ENCODE assay signal across 20 cellular contexts in the genomic region with DNA sequence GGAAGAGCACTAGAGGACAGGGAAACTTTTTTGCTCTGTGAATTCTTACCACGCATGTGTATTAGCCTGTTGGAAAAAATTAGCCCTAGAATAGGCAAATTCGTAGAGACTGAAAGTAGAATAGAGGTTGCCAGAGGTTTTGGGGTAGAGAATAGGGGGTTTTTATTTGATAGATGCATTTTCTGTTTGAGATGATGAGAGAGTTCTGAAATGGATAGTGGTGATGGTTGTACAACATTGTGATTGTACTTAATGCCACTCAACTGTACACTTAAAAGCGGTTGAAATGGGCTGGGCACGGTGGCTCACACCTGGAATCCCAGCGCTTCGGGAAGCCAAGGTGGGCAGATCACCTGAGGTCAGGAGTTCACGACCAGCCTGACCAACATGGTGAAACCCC. TPM values are rescaled to one million over a fixed set of nuclear protein-coding genes. Genes with fewer than 3 reads are reported as not detected.
DNase-seq lines count a peak whose midpoint lies in the region; ATAC-seq, FAIRE-seq and TF ChIP-seq lines count a peak whose summit lies in the region.
"Had no signal": no experiment of that assay in that cellular context is flagged by ENCODE, and none has a peak within 500 bp of the region (broad histone marks: within the 10 kb centered on the region; RNA-seq: fewer than 3 reads in every experiment).

No MANE protein-coding gene starts in this region.

- H3K9ac ChIP-seq in SK-N-MC (ENCODE audit: insufficient read length): no peak overlapping the region
- no peak overlapping the region for H3K9ac ChIP-seq in kidney (ENCODE audit: low read length in 2 of 2)

- H3K27ac Mint-ChIP-seq in GM23338: no peak overlapping the region
- H3K27ac Mint-ChIP-seq in Calu3 (ENCODE audit: unreplicated experiment): no peak overlapping the region
- H3K27ac Mint-ChIP-seq: CD4-positive, alpha-beta memory T cell had no signal

- H3K36me3 ChIP-seq in SK-N-MC (ENCODE audit: insufficient read depth, low read length) (no peaks in the 10 kb centered on the region), kidney (ENCODE audit: control insufficient read depth in 1 of 2, insufficient read depth in 2 of 2, low read length in 2 of 2) (no peaks in the 10 kb centered on the region), GM23338 (ENCODE audit: insufficient read depth) (no peaks in the 10 kb centered on the region)
- H3K36me3 ChIP-seq: BE2C had no signal

- no peaks in the 10 kb centered on the region for H3K9me2 ChIP-seq in GM23338 (ENCODE audit: insufficient read depth)

- BruUV-seq in Calu3 (replicated peaks; lab: Mats Ljungman, UMichigan): no TSS peak

- ATAC-seq in Right ventricle myocardium superior (ENCODE audit: poor library complexity): no peak
- ATAC-seq in Right ventricle myocardium inferior: no peak
- ATAC-seq in GM23338: no peak
- ATAC-seq: A549, HCT116 had no signal

- H3K27me3 ChIP-seq in GM23338 (ENCODE audit: insufficient read depth): no peaks in the 10 kb centered on the region
- H3K27me3 ChIP-seq: BE2C had no signal

- H3K4me1 Mint-ChIP-seq in GM23338: peaks cover 3% of the 10 kb centered on the region; the same call in 1 of the 3 replicates
- H3K4me1 Mint-ChIP-seq in Calu3 (ENCODE audit: low read depth, unreplicated experiment): no peaks in the 10 kb centered on the region

- H3K4me3 ChIP-seq in SK-N-MC (no peak overlapping the region), kidney (ENCODE audit: low read length in 2 of 2) (no peak overlapping the region), GM23338 (no peak overlapping the region)
- H3K4me3 ChIP-seq: A549 had no signal

- H3K9me3 Mint-ChIP-seq in GM23338 (peaks cover 2% of the 10 kb centered on the region; the same call in 2 of the 3 replicates), Calu3 (ENCODE audit: low read depth, unreplicated experiment) (no peaks in the 10 kb centered on the region)
- H3K9me3 Mint-ChIP-seq: CD4-positive, alpha-beta memory T cell had no signal

- H3K79me2 ChIP-seq in GM23338 (replicated peaks; ENCODE audit: insufficient read depth): no peaks in the 10 kb centered on the region

- H4K20me1 ChIP-seq in GM23338 (replicated peaks; ENCODE audit: insufficient read depth): no peaks in the 10 kb centered on the region

- DNase-seq in Right ventricle myocardium superior (peak; percentile 27), Right ventricle myocardium inferior (ENCODE audit: missing footprints) (no peak), SK-N-MC (ENCODE audit: low read depth, low spot score) (no peak), kidney (peak; percentile 8), NCI-H1417 treated with DMSO at 0.1 percent for 48 hours (lab: John Stamatoyannopoulos, UW) (no peak), GM23338 (ENCODE audit: low spot score) (no peak), Calu3 (no peak)
- DNase-seq: BE2C; CD4-positive, alpha-beta memory T cell; DMS153; DMS79 treated with DMSO at 0.1 percent for 48 hours; EL had no signal

- H3K4me2 ChIP-seq in GM23338: no peak overlapping the region
- H3K4me2 ChIP-seq: A549 had no signal

- H3K27ac ChIP-seq in SK-N-MC (0 out of 2 replicates have a peak overlapping the region, but pooled peaks have one; percentile 29), kidney (ENCODE audit: low read depth in 2 of 2, low read length in 2 of 2) (no peak overlapping the region), GM23338 (ENCODE audit: low read depth) (no peak overlapping the region)
- H3K27ac ChIP-seq: A549, C4-2B, HL-60 had no signal

- H3K4me3 Mint-ChIP-seq in GM23338: no peak overlapping the region
- no peak overlapping the region for H3K4me3 Mint-ChIP-seq in Calu3 (ENCODE audit: low read depth, unreplicated experiment)
- H3K4me3 Mint-ChIP-seq: CD4-positive, alpha-beta memory T cell had no signal

- no peaks in the 10 kb centered on the region for H3F3A ChIP-seq in GM23338 (replicated peaks; ENCODE audit: low read depth)

- intact Hi-C loops in Right ventricle myocardium superior (cut with DNase I): no loop called here
- intact Hi-C loops in Right ventricle myocardium inferior (cut with DNase I): no loop called here
- intact Hi-C loops in kidney (cut with DNase I): no loop called here
- intact Hi-C loops in Calu3 (cut with micrococcal nuclease; ENCODE audit: unreplicated experiment): no loop called here

- no peak overlapping the region for H2AFZ ChIP-seq in GM23338

- CTCF ChIA-PET in Calu3 (lab: Charles Lee): no interaction called here

- FAIRE-seq in kidney (lab: Jason Lieb, UNC): no peak
- FAIRE-seq: A549, D721Med, G401.6, H54 had no signal

- H3K4me1 ChIP-seq in kidney (ENCODE audit: control insufficient read depth in 1 of 2, insufficient read depth in 1 of 2, low read depth in 1 of 2, low read length in 2 of 2): no peaks in the 10 kb centered on the region
- H3K4me1 ChIP-seq in GM23338 (ENCODE audit: insufficient read depth): no peaks in the 10 kb centered on the region
- H3K4me1 ChIP-seq: BE2C had no signal

- H3K9me3 ChIP-seq in SK-N-MC (ENCODE audit: low read depth, low read length) (no peaks in the 10 kb centered on the region), kidney (ENCODE audit: control insufficient read depth in 1 of 2, low read length in 2 of 2) (no peaks in the 10 kb centered on the region)
- H3K9me3 ChIP-seq: A549, BE2C had no signal

- H3K27me3 Mint-ChIP-seq in GM23338 (ENCODE audit: insufficient read depth, low read depth, poor library complexity) (peaks cover 3% of the 10 kb centered on the region), Calu3 (ENCODE audit: unreplicated experiment) (peaks cover 31% of the 10 kb centered on the region)

- no peak for TF ChIP-seq CTCF in kidney (IDR thresholded peaks at IDR 0.05; ENCODE audit: borderline replicate concordance, extremely low read depth, insufficient read depth)
- no peak for TF ChIP-seq CTCF in GM23338 (conservative IDR thresholded peaks at IDR 0.05; ENCODE audit: low read depth in 2 of 2)
- no peak for TF ChIP-seq CTCF in Calu3 (IDR thresholded peaks at IDR 0.05; ENCODE audit: unreplicated experiment)

- H3K36me3 Mint-ChIP-seq in GM23338 (ENCODE audit: low read depth) (no peaks in the 10 kb centered on the region), Calu3 (ENCODE audit: insufficient read depth, unreplicated experiment) (no peaks in the 10 kb centered on the region)
- H3K36me3 Mint-ChIP-seq: CD4-positive, alpha-beta memory T cell had no signal

TF ChIP-seq in GM23338, 12 proteins besides CTCF, POLR2A, EP300 and RAD21:
- TF ChIP-seq JUNB (IDR thresholded peaks at IDR 0.05; ENCODE audit: unreplicated experiment): no peak
- no peak for TF ChIP-seq REST (IDR thresholded peaks at IDR 0.05; ENCODE audit: unreplicated experiment)
- TF ChIP-seq NANOG (IDR thresholded peaks at IDR 0.05; ENCODE audit: borderline replicate concordance): no peak
- TF ChIP-seq ZNF114 (CRISPR knock-in tag; IDR thresholded peaks at IDR 0.05): no peak
- TF ChIP-seq STAT1 (IDR thresholded peaks at IDR 0.05; ENCODE audit: unreplicated experiment): no peak
TF ChIP-seq in GM23338: peak in this region for 0.

RNA-seq across cellular contexts. Expression of gene DOC2B, which starts 8.0 kb away (rescaled TPM):
- 3.4 TPM for total RNA-seq in Right ventricle myocardium superior
- 4.5 TPM for total RNA-seq in Right ventricle myocardium inferior
- total RNA-seq in kidney: 21.6 TPM
- 4.2 TPM for polyA plus RNA-seq in kidney (ENCODE audit: insufficient read depth, low read depth, low replicate concordance)
- 2.4 and 3.8 TPM in 2 replicates for total RNA-seq in GM23338 (2014; rRNA removed; shearing (Covaris generic))
- polyA plus RNA-seq in GM23338 (2016; fragmentation: Nextera tagmentation; extraction: Ambion mirVana): 0.42 and 0.66 TPM in 2 replicates
- 0.24 TPM in 1 of 2 replicates, not detected in the other for total RNA-seq in Calu3 (2022)
- polyA plus RNA-seq: AG04450; CD4-positive, alpha-beta memory T cell had no signal

RNA-seq across cellular contexts. Expression of gene SCGB1C2, which starts 52.1 kb away (rescaled TPM):
- total RNA-seq in Right ventricle myocardium superior (not detected), Right ventricle myocardium inferior (not detected), kidney (not detected), Calu3 (2022) (not detected in 2 replicates)
- polyA plus RNA-seq in kidney (ENCODE audit: insufficient read depth, low read depth, low replicate concordance) (not detected), GM23338 (2016; fragmentation: Nextera tagmentation; extraction: Ambion mirVana) (not detected in 2 replicates)
- total RNA-seq in GM23338 (2014; rRNA removed; shearing (Covaris generic)): not detected in 2 replicates
- total RNA-seq: CD4-positive, alpha-beta memory T cell had no signal
- polyA plus RNA-seq: A549; AG04450; CD4-positive, alpha-beta memory T cell had no signal

Comparison
In these comparisons a context has a peak if more than half of its experiments do, and no peak if none do; other contexts are left out.
1. DNase-seq: peak in Right ventricle myocardium superior (single experiment) and kidney (single experiment); none in Right ventricle myocardium inferior (single experiment), SK-N-MC (single experiment), NCI-H1417 treated with DMSO at 0.1 percent for 48 hours (single experiment), GM23338 (single experiment) and Calu3 (single experiment).